1 cellular context compared by ENCODE assay signal in genomic region chr9:34384368-34385165, GRCh38.
A peak's percentile ranks its signal among the peaks of the same experiment; 100 is the strongest.
TF ChIP-seq lines count a peak whose summit lies in the region.

No MANE protein-coding gene starts in this region.

TF ChIP-seq in HepG2, 621 proteins besides CTCF, POLR2A, EP300 and RAD21:
- TF ChIP-seq HNF4A (CRISPR knock-in tag; IDR thresholded peaks at IDR 0.05) (peak; percentile 14; the same call in 1 of the 2 replicates), CSRNP1 (CRISPR knock-in tag; IDR thresholded peaks at IDR 0.05) (no peak), SP4 (CRISPR knock-in tag; IDR thresholded peaks at IDR 0.05) (no peak), TAF15 (IDR thresholded peaks at IDR 0.05; ENCODE audit: low read depth, low read length, poor library complexity, severe bottlenecking) (no peak), ZNF776 (CRISPR knock-in tag; IDR thresholded peaks at IDR 0.05) (no peak), ZNF230 (CRISPR knock-in tag; IDR thresholded peaks at IDR 0.05) (no peak), ATF5 (CRISPR knock-in tag; IDR thresholded peaks at IDR 0.05; ENCODE audit: low read depth) (no peak), HNRNPH1 (optimal IDR thresholded peaks at IDR 0.05; ENCODE audit: low read depth, low read length) (no peak), HNF4G (IDR thresholded peaks at IDR 0.05; ENCODE audit: borderline replicate concordance, low read depth, low read length) (0 out of 2 replicates have a peak, but pooled peaks have one; percentile 27), HNF4G (CRISPR knock-in tag; IDR thresholded peaks at IDR 0.05; ENCODE audit: borderline replicate concordance, low read depth) (no peak), NR2F1 (CRISPR knock-in tag; IDR thresholded peaks at IDR 0.05) (0 out of 4 replicates have a peak, but pooled peaks of 1 of the 2 experiments have one; percentile 21), CEBPB (IDR thresholded peaks at IDR 0.05; ENCODE audit: borderline replicate concordance, low read depth, low read length) (peak; percentile 78; the same call in 1 of the 2 replicates), FOXM1 (CRISPR knock-in tag; IDR thresholded peaks at IDR 0.05) (no peak), MATR3 (CRISPR knock-in tag; IDR thresholded peaks at IDR 0.05) (no peak), ZNF484 (CRISPR knock-in tag; IDR thresholded peaks at IDR 0.05; ENCODE audit: borderline replicate concordance, low read depth) (no peak), ZNF652 (CRISPR knock-in tag; IDR thresholded peaks at IDR 0.05; ENCODE audit: borderline replicate concordance, low read depth) (no peak), FOXA1 (IDR thresholded peaks at IDR 0.05) (no peak), FOXA1 (CRISPR knock-in tag; IDR thresholded peaks at IDR 0.05) (no peak), YY1 (IDR thresholded peaks at IDR 0.05; ENCODE audit: insufficient read depth, insufficient replicate concordance, low read depth, low read length) (no peak), ZBED4 (CRISPR knock-in tag; IDR thresholded peaks at IDR 0.05; ENCODE audit: borderline replicate concordance) (no peak), ZNF318 (CRISPR knock-in tag; IDR thresholded peaks at IDR 0.05) (no peak), STAT6 (CRISPR knock-in tag; IDR thresholded peaks at IDR 0.05; ENCODE audit: borderline replicate concordance) (no peak), ZNF33A (CRISPR knock-in tag; IDR thresholded peaks at IDR 0.05; ENCODE audit: borderline replicate concordance) (no peak), ZKSCAN5 (CRISPR knock-in tag; IDR thresholded peaks at IDR 0.05) (no peak), ADNP (CRISPR knock-in tag; IDR thresholded peaks at IDR 0.05) (no peak), ZC3H13 (CRISPR knock-in tag; IDR thresholded peaks at IDR 0.05) (no peak), GATAD2A (CRISPR knock-in tag; IDR thresholded peaks at IDR 0.05) (peak; percentile 47; the same call in 1 of the 2 replicates), NR2C2 (CRISPR knock-in tag; IDR thresholded peaks at IDR 0.05; ENCODE audit: borderline replicate concordance) (peak; percentile 42; the same call in 1 of the 2 replicates), THAP11 (CRISPR knock-in tag; IDR thresholded peaks at IDR 0.05) (peak; percentile 53), PAF1 (CRISPR knock-in tag; IDR thresholded peaks at IDR 0.05) (no peak), U2AF1 (optimal IDR thresholded peaks at IDR 0.05; ENCODE audit: low read depth, low read length) (no peak), IRX3 (CRISPR knock-in tag; IDR thresholded peaks at IDR 0.05; ENCODE audit: borderline replicate concordance, low read depth) (no peak), ZMYM4 (CRISPR knock-in tag; IDR thresholded peaks at IDR 0.05) (no peak), FOXJ3 (CRISPR knock-in tag; IDR thresholded peaks at IDR 0.05; ENCODE audit: borderline replicate concordance) (no peak), IKZF4 (CRISPR knock-in tag; IDR thresholded peaks at IDR 0.05; ENCODE audit: borderline replicate concordance, low read depth, not compliant biosample characterization) (no peak), CEBPG (CRISPR knock-in tag; IDR thresholded peaks at IDR 0.05) (peak; percentile 43), KLF6 (CRISPR knock-in tag; IDR thresholded peaks at IDR 0.05) (0 out of 2 replicates have a peak, but pooled peaks have one; percentile 47), ATF4 (CRISPR knock-in tag; IDR thresholded peaks at IDR 0.05) (peak in 1 of 2 experiments; percentile 98; a peak in 2 of 4 replicates)
TF ChIP-seq in HepG2: peak in this region for 10.
